In genomic region chr19:11041966-11042627, GRCh38 we compare ENCODE assay signal across 1 cellular context.
TF ChIP-seq lines count a peak whose summit lies in the region.

No MANE protein-coding gene starts in this region.

TF ChIP-seq in SK-N-SH treated with all-trans-retinoic acid at 6 μM for 48 hours, 23 proteins besides CTCF, POLR2A, EP300 and RAD21 (continued from another document):
- TF ChIP-seq CREB5 (CRISPR knock-in tag; IDR thresholded peaks at IDR 0.05; ENCODE audit: low read depth) (no peak), TCF4 (CRISPR knock-in tag; IDR thresholded peaks at IDR 0.05; ENCODE audit: borderline replicate concordance) (no peak), RARB (CRISPR knock-in tag; IDR thresholded peaks at IDR 0.05) (no peak), PPARA (CRISPR knock-in tag; IDR thresholded peaks at IDR 0.05; ENCODE audit: borderline replicate concordance) (no peak), OSR1 (CRISPR knock-in tag; IDR thresholded peaks at IDR 0.05) (no peak), ARNTL (CRISPR knock-in tag; IDR thresholded peaks at IDR 0.05; ENCODE audit: borderline replicate concordance, low read depth) (no peak), TOX (CRISPR knock-in tag; IDR thresholded peaks at IDR 0.05; ENCODE audit: borderline replicate concordance) (no peak), ZFP30 (CRISPR knock-in tag; IDR thresholded peaks at IDR 0.05) (no peak)
